In the genomic region with DNA sequence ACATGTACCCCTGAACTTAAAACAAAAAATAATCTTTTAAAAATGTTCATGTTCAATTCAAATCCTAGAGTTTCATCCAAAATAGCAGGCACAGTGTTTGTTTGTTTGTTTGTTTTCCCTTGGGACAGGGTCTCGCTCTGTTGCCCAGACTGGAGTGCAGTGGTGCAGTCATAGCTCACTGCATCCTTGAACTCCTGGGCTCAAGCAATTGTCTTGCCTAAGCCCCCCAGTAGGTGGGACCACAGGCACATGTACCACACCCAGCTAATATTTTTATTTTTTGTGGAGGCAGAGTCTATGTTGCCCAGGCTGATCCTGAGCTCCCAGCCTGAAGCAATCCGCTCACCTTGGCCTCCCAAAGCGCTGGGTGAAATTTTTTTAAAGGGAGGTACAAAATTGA, we compare ENCODE assay signal across 17 cellular contexts.
"Had no signal": no experiment of that assay in that cellular context is flagged by ENCODE, and none has a peak within 500 bp of the region (broad histone marks: within the 10 kb centered on the region; RNA-seq: fewer than 3 reads in every experiment).

No MANE protein-coding gene starts in this region.

- H3K4me1 ChIP-seq: upper lobe of right lung had no signal

- H3K4me3 Mint-ChIP-seq: activated CD4-positive, alpha-beta T cell treated with anti-CD3 and anti-CD28 coated beads, Interleukin-2, amount 10 ng/mL, durations not matched to agents 7 days and 5 days; activated naive CD4-positive, alpha-beta T cell treated with anti-CD3 and anti-CD28 coated beads for 36 hours; activated T-cell treated with anti-CD3 and anti-CD28 coated beads, Interleukin-2, amount 50 U/mL, for 4 hours; memory B cell; neural crest cell; stimulated activated naive B cell treated with anti-CD40 and anti-IgM and Interleukin-4, amounts not matched to agents 10 μg/mL and 1 μg/mL and 100 μg/mL, for 72 hours had no signal

- H3K4me3 ChIP-seq: body of pancreas, coronary artery, esophagus muscularis mucosa, gastroesophageal sphincter, thoracic aorta, upper lobe of right lung had no signal

- H3K9me3 Mint-ChIP-seq: activated CD4-positive, alpha-beta T cell treated with anti-CD3 and anti-CD28 coated beads, Interleukin-2, amount 10 ng/mL, durations not matched to agents 7 days and 5 days; activated naive CD4-positive, alpha-beta T cell treated with anti-CD3 and anti-CD28 coated beads for 36 hours; activated T-cell treated with anti-CD3 and anti-CD28 coated beads, Interleukin-2, amount 50 U/mL, for 4 hours; memory B cell; neural crest cell; stimulated activated naive B cell treated with anti-CD40 and anti-IgM and Interleukin-4, amounts not matched to agents 10 μg/mL and 1 μg/mL and 100 μg/mL, for 72 hours had no signal

- H3K27me3 ChIP-seq: body of pancreas had no signal

- ATAC-seq: activated T-cell treated with anti-CD3 and anti-CD28 coated beads, Interleukin-2, amount 50 U/mL, for 4 hours; body of pancreas; gastroesophageal sphincter; left ventricle myocardium superior; stimulated activated naive B cell treated with anti-CD40 and anti-IgM and Interleukin-4, amounts not matched to agents 10 μg/mL and 1 μg/mL and 100 μg/mL, for 72 hours; upper lobe of right lung had no signal

- H3K36me3 ChIP-seq: esophagus muscularis mucosa, gastroesophageal sphincter, thoracic aorta, upper lobe of right lung had no signal

- H3K9me3 ChIP-seq: body of pancreas, esophagus muscularis mucosa, gastroesophageal sphincter, thoracic aorta, upper lobe of right lung had no signal

- DNase-seq: activated CD4-positive, alpha-beta T cell treated with anti-CD3 and anti-CD28 coated beads, Interleukin-2, amount 10 ng/mL, durations not matched to agents 7 days and 5 days; activated CD8-positive, alpha-beta memory T cell treated with anti-CD3 and anti-CD28 coated beads, Interleukin-2, amount 50 U/mL, for 4 hours; activated naive CD4-positive, alpha-beta T cell treated with anti-CD3 and anti-CD28 coated beads for 36 hours; activated T-cell treated with anti-CD3 and anti-CD28 coated beads, Interleukin-2, amount 50 U/mL, for 4 hours; body of pancreas; caudate nucleus; left ventricle myocardium superior; retina; stimulated activated naive B cell treated with anti-CD40 and anti-IgM and Interleukin-4, amounts not matched to agents 10 μg/mL and 1 μg/mL and 100 μg/mL, for 72 hours; T-helper 9 cell; upper lobe of right lung had no signal

- H3K27ac ChIP-seq: body of pancreas, coronary artery, esophagus muscularis mucosa, gastroesophageal sphincter, thoracic aorta, upper lobe of right lung had no signal

- H3K36me3 Mint-ChIP-seq: memory B cell; stimulated activated naive B cell treated with anti-CD40 and anti-IgM and Interleukin-4, amounts not matched to agents 10 μg/mL and 1 μg/mL and 100 μg/mL, for 72 hours had no signal

- H3K27ac Mint-ChIP-seq: activated CD4-positive, alpha-beta T cell treated with anti-CD3 and anti-CD28 coated beads, Interleukin-2, amount 10 ng/mL, durations not matched to agents 7 days and 5 days; activated naive CD4-positive, alpha-beta T cell treated with anti-CD3 and anti-CD28 coated beads for 36 hours; memory B cell; stimulated activated naive B cell treated with anti-CD40 and anti-IgM and Interleukin-4, amounts not matched to agents 10 μg/mL and 1 μg/mL and 100 μg/mL, for 72 hours had no signal
